In the genomic region with DNA sequence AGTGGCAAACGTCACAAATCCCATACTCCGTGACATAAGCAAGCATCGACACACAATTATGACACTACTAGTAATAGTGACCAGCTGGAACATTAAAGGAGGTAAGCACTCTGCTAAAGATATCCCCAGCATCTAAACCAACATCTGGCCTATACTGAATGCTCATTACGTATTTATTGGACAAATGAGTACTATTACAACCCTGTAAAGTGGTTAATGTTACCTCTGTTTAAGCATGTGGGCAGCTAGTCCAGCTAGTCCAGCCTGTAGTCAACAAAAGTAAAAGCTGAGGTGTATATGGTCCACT, we compare ENCODE assay signal across 9 cellular contexts. TPM values are rescaled to one million over a fixed set of nuclear protein-coding genes. Genes with fewer than 3 reads are reported as not detected.
DNase-seq lines count a peak whose midpoint lies in the region; ATAC-seq and TF ChIP-seq lines count a peak whose summit lies in the region.
"Had no signal": no experiment of that assay in that cellular context is flagged by ENCODE, and none has a peak within 500 bp of the region (broad histone marks: within the 10 kb centered on the region; RNA-seq: fewer than 3 reads in every experiment).

No MANE protein-coding gene starts in this region.

- H3K4me3 Mint-ChIP-seq in activated T-cell treated with anti-CD3 and anti-CD28 coated beads, Interleukin-2, amount 50 U/mL, for 72 hours, result peak overlapping the region; percentile 70 to 89

- ATAC-seq in activated T-cell treated with anti-CD3 and anti-CD28 coated beads, Interleukin-2, amount 50 U/mL, for 72 hours (replicated peaks in 1 of 2), result no peak

- no peak overlapping the region for H3K9ac ChIP-seq in SK-N-MC (ENCODE audit: insufficient read length)

- no peaks in the 10 kb centered on the region for H3K9me3 ChIP-seq in SK-N-MC (ENCODE audit: low read depth, low read length)
- no peaks in the 10 kb centered on the region for H3K9me3 ChIP-seq in transverse colon

- no peaks in the 10 kb centered on the region for H3K27me3 ChIP-seq in transverse colon
- H3K27me3 ChIP-seq: cardiac muscle cell had no signal

- peaks cover 12% of the 10 kb centered on the region for H3K4me1 Mint-ChIP-seq in activated T-cell treated with anti-CD3 and anti-CD28 coated beads, Interleukin-2, amount 50 U/mL, for 72 hours (ENCODE audit: low read depth)

- H3K36me3 ChIP-seq in SK-N-MC (ENCODE audit: insufficient read depth, low read length), result no peaks in the 10 kb centered on the region
- no peaks in the 10 kb centered on the region for H3K36me3 ChIP-seq in transverse colon
- H3K36me3 ChIP-seq: cardiac muscle cell had no signal

- WGBS in transverse colon (ENCODE audit: low coverage in 1 of 2), 2 donors, result 20 to 50% methylated on average over 1 to 4 of the region's 4 CpGs

- H3K27me3 Mint-ChIP-seq in activated T-cell treated with anti-CD3 and anti-CD28 coated beads, Interleukin-2, amount 50 U/mL, for 72 hours (ENCODE audit: low read depth), result no peaks in the 10 kb centered on the region

- no peak for DNase-seq in activated T-cell treated with anti-CD3 and anti-CD28 coated beads, Interleukin-2, amount 50 U/mL, for 72 hours
- DNase-seq in activated T-cell treated with anti-CD3 and anti-CD28 coated beads, Interleukin-2, amount 50 U/mL, for 48 hours, result no peak
- no peak for DNase-seq in SK-N-MC (ENCODE audit: low read depth, low spot score)
- no peak for DNase-seq in fibroblast of the aortic adventitia (ENCODE audit: low read depth)
- no peak for DNase-seq in transverse colon
- DNase-seq in DMS153 treated with DMSO at 0.1 percent for 48 hours (lab: John Stamatoyannopoulos, UW; ENCODE audit: unreplicated experiment), result no peak
- no peak for DNase-seq in activated CD8-positive, alpha-beta memory T cell treated with anti-CD3 and anti-CD28 coated beads for 24 hours
- DNase-seq in NCI-H774 (lab: John Stamatoyannopoulos, UW), result no peak

- intact Hi-C loops in transverse colon (cut with DNase I; ENCODE audit: low total_unique reads), result no loop called here

- no peak for TF ChIP-seq EP300 in transverse colon (IDR thresholded peaks at IDR 0.05; ENCODE audit: low read depth)

- in situ Hi-C loops in transverse colon (cut with MboI; ENCODE audit: low pct_ligation_motif_present in 1 of 4, low pct_unique_long_range_greater_than_20kb in 1 of 4, low sequenced_read_pairs in 3 of 4), result no loop called here

- H3K36me3 Mint-ChIP-seq in activated T-cell treated with anti-CD3 and anti-CD28 coated beads, Interleukin-2, amount 50 U/mL, for 72 hours (ENCODE audit: insufficient read depth in 2 of 2), result no peaks in the 10 kb centered on the region

- no peak for TF ChIP-seq POLR2A in transverse colon (IDR thresholded peaks at IDR 0.05)

- TF ChIP-seq CTCF in fibroblast of the aortic adventitia (IDR thresholded peaks at IDR 0.05; ENCODE audit: insufficient read depth, low read length) (no peak), transverse colon (IDR thresholded peaks at IDR 0.05) (no peak)

- no peaks in the 10 kb centered on the region for H3K9me3 Mint-ChIP-seq in activated T-cell treated with anti-CD3 and anti-CD28 coated beads, Interleukin-2, amount 50 U/mL, for 72 hours

- peak overlapping the region; percentile 83 for H3K4me3 ChIP-seq in SK-N-MC
- peak overlapping the region; percentile 46 for H3K4me3 ChIP-seq in fibroblast of the aortic adventitia (ENCODE audit: low read depth, low read length)
- H3K4me3 ChIP-seq in transverse colon, result peak overlapping the region in 2 of 4 donors; percentile 76 to 81

- H3K4me1 ChIP-seq in transverse colon, result peaks cover 0 to 14% (median 0%) of the 10 kb centered on the region in 4 donors

- peak overlapping the region; percentile 92 for H3K27ac Mint-ChIP-seq in activated T-cell treated with anti-CD3 and anti-CD28 coated beads, Interleukin-2, amount 50 U/mL, for 72 hours

- H3K27ac ChIP-seq in SK-N-MC, result no peak overlapping the region
- peak overlapping the region; percentile 85 to 94 (median 89) for H3K27ac ChIP-seq in transverse colon

RNA-seq across cellular contexts. Expression of a gene that starts 0.4 kb away (rescaled TPM):
- total RNA-seq in activated T-cell treated with anti-CD3 and anti-CD28 coated beads, Interleukin-2, amount 50 U/mL, for 72 hours, result 1 to 10 TPM; 8.6 to 8.7 TPM
- total RNA-seq in fibroblast of the aortic adventitia (ENCODE audit: low replicate concordance) (8.6 and 25.0 TPM in 2 replicates), transverse colon (10 to 100 TPM; 11.9 to 33.3 (median 23.7) TPM)

RNA-seq across cellular contexts. Expression of a gene that starts 24.7 kb away (rescaled TPM):
- total RNA-seq in activated T-cell treated with anti-CD3 and anti-CD28 coated beads, Interleukin-2, amount 50 U/mL, for 72 hours, result not detected
- total RNA-seq in fibroblast of the aortic adventitia (ENCODE audit: low replicate concordance) (not detected in 2 replicates), transverse colon (1 to 10 TPM in 1 of 4 donors, under 1 TPM in 1, not detected in 2; 0.95 to 1.4 TPM)
- total RNA-seq: cardiac muscle cell had no signal
